In the genomic region with DNA sequence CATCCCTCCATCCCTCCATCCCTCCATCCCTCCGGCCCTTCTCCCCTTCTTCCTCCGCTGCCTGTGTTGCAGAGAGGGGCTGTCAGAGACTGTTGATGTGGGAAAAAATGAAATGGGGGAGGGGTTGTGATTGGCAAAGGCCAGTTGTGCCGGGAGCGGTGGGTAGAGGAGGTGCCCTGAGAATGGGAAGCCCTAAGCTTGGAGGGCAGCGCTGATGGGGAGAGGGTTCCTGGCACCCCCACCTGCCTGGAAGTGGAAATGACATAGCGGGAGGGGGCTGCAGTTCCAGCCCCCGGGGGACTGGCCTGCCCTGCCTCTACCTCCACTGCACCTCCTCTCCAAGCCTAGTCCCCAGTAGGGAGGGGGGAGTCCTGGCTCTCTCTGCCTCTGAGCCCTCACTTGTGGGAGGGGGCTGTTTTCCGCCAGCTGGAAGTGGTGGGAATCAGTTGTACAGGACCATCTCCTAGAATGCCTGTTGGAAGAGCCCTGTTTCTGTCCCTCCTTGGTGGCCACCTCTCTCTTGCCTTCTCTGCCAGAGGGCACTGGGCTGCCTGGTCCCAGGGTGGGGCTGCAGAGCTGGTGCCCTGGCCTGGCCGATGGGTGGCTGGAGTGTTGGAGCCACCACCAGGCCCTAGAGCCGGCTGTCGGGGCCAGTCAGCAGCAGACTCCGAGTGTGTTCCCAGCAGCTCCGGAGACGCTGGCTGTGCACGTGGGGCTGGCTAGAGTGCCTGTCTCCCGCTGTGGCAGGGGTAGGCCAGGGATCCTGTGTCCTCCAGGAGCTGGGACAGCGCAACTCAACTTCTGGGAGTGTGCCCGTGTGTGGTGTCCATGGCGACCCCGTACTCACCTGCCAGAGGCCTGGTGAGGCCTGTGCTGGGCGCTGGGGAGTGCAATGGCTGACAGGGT, we compare ENCODE assay signal across 15 cellular contexts. TPM values are rescaled to one million over a fixed set of nuclear protein-coding genes. Genes with fewer than 3 reads are reported as not detected.
A peak's percentile ranks its signal among the peaks of the same experiment; 100 is the strongest.
DNase-seq lines count a peak whose midpoint lies in the region; ATAC-seq and TF ChIP-seq lines count a peak whose summit lies in the region.
"Had no signal": no experiment of that assay in that cellular context is flagged by ENCODE, and none has a peak within 500 bp of the region (broad histone marks: within the 10 kb centered on the region; RNA-seq: fewer than 3 reads in every experiment).

No MANE protein-coding gene starts in this region.

- peaks cover 6% of the 10 kb centered on the region for H3K4me1 ChIP-seq in upper lobe of right lung

- H3K4me3 Mint-ChIP-seq in natural killer cell (peak overlapping the region; percentile 52), memory B cell (peak overlapping the region; percentile 15)
- no peak overlapping the region for H3K4me3 Mint-ChIP-seq in natural killer cell treated with Interleukin-12 subunit alpha and Interleukin-12 subunit beta and Interleukin-15 and Interleukin-18, amount 100 ng/mL, for 72 hours

- peaks cover 0 to 62% (median 16%) of the 10 kb centered on the region in 45 donors for H3K27me3 ChIP-seq in dorsolateral prefrontal cortex
- H3K27me3 ChIP-seq in upper lobe of right lung, result peaks cover 87% of the 10 kb centered on the region

- ATAC-seq in natural killer cell (no peak), memory B cell (ENCODE audit: low read depth) (no peak), upper lobe of right lung (no peak)
- ATAC-seq in natural killer cell treated with Interleukin-12 subunit alpha and Interleukin-12 subunit beta and Interleukin-15 and Interleukin-18, amount 100 ng/mL, for 72 hours, result no peak
- ATAC-seq: esophagus mucosa, Right ventricle myocardium inferior had no signal

- TF ChIP-seq CTCF in natural killer cell (IDR thresholded peaks at IDR 0.05), result no peak
- TF ChIP-seq CTCF in dorsolateral prefrontal cortex (IDR thresholded peaks at IDR 0.05 in 54 of 56, conservative IDR thresholded peaks at IDR 0.05 in 2 of 56; ENCODE audit: low read depth in 1 of 56, partially characterized antibody in 56 of 56), result no peak
- no peak for TF ChIP-seq CTCF in upper lobe of right lung (IDR thresholded peaks at IDR 0.05)

- H3K4me3 ChIP-seq in dorsolateral prefrontal cortex, result peak overlapping the region; percentile 25 to 79 (median 67)
- H3K4me3 ChIP-seq in upper lobe of right lung, result no peak overlapping the region

- H3K4me1 Mint-ChIP-seq in natural killer cell (peaks cover 5 to 6% of the 10 kb centered on the region in 2 donors), memory B cell (peaks cover 6% of the 10 kb centered on the region)
- H3K4me1 Mint-ChIP-seq in natural killer cell treated with Interleukin-12 subunit alpha and Interleukin-12 subunit beta and Interleukin-15 and Interleukin-18, amount 100 ng/mL, for 72 hours (ENCODE audit: low read depth in 2 of 2), result peaks cover 0 to 3% of the 10 kb centered on the region in 2 donors

- H3K9me3 ChIP-seq in upper lobe of right lung, result no peaks in the 10 kb centered on the region

- no peaks in the 10 kb centered on the region for H3K36me3 ChIP-seq in upper lobe of right lung

- DNase-seq in natural killer cell (no peak), dorsolateral prefrontal cortex (peak in 6 of 10 donors; percentile 25 to 61 (median 48)), memory B cell (ENCODE audit: low spot score in 2 of 2) (no peak), upper lobe of right lung (peak; percentile 50), HUDEP-2 (lab: John Stamatoyannopoulos, UW; ENCODE audit: unreplicated experiment in 76 of 76) (no peak), SIG-M5 treated with dmso at 0.1 percent for 504 hours (lab: John Stamatoyannopoulos, UW; ENCODE audit: unreplicated experiment) (no peak), DMS153 (lab: John Stamatoyannopoulos, UW) (no peak)
- no peak for DNase-seq in natural killer cell treated with Interleukin-12 subunit alpha and Interleukin-12 subunit beta and Interleukin-15 and Interleukin-18, amount 100 ng/mL, for 72 hours (ENCODE audit: low spot score)
- DNase-seq: activated naive CD4-positive, alpha-beta T cell treated with Interleukin-2 at 50 U/mL for 16 hours; central memory CD4-positive, alpha-beta T cell; NCI-H1417 treated with DMSO at 0.1 percent for 48 hours; NCI-H524 treated with DMSO at 0.1 percent for 48 hours; stimulated activated naive CD4-positive, alpha-beta T cell treated with Interleukin-2 at 50 U/mL for 16 hours had no signal

- H3K27me3 Mint-ChIP-seq in natural killer cell (ENCODE audit: low read depth in 2 of 2), result peaks cover 56 to 58% of the 10 kb centered on the region in 2 donors
- peaks cover 49 to 54% of the 10 kb centered on the region in 2 donors for H3K27me3 Mint-ChIP-seq in natural killer cell treated with Interleukin-12 subunit alpha and Interleukin-12 subunit beta and Interleukin-15 and Interleukin-18, amount 100 ng/mL, for 72 hours
- H3K27me3 Mint-ChIP-seq in memory B cell, result peaks cover 39% of the 10 kb centered on the region

- H3K9me3 Mint-ChIP-seq in natural killer cell (no peaks in the 10 kb centered on the region), memory B cell (no peaks in the 10 kb centered on the region)
- H3K9me3 Mint-ChIP-seq in natural killer cell treated with Interleukin-12 subunit alpha and Interleukin-12 subunit beta and Interleukin-15 and Interleukin-18, amount 100 ng/mL, for 72 hours, result no peaks in the 10 kb centered on the region

- intact Hi-C loops in natural killer cell (cut with micrococcal nuclease), result no loop called here
- intact Hi-C loops in dorsolateral prefrontal cortex (cut with DNase I), result no loop called here
- intact Hi-C loops in upper lobe of right lung (cut with DNase I), result no loop called here

- no peak overlapping the region for H3K27ac Mint-ChIP-seq in natural killer cell
- no peak overlapping the region for H3K27ac Mint-ChIP-seq in natural killer cell treated with Interleukin-12 subunit alpha and Interleukin-12 subunit beta and Interleukin-15 and Interleukin-18, amount 100 ng/mL, for 72 hours
- H3K27ac Mint-ChIP-seq in memory B cell, result no peak overlapping the region

- H3K36me3 Mint-ChIP-seq in natural killer cell, result no peaks in the 10 kb centered on the region
- H3K36me3 Mint-ChIP-seq in natural killer cell treated with Interleukin-12 subunit alpha and Interleukin-12 subunit beta and Interleukin-15 and Interleukin-18, amount 100 ng/mL, for 72 hours, result no peaks in the 10 kb centered on the region
- no peaks in the 10 kb centered on the region for H3K36me3 Mint-ChIP-seq in memory B cell

- H3K27ac ChIP-seq in dorsolateral prefrontal cortex (peak overlapping the region in 40 of 59 donors; percentile 24 to 91 (median 74)), upper lobe of right lung (no peak overlapping the region)

RNA-seq across cellular contexts. Expression of a gene that starts 1.5 kb away (rescaled TPM):
- total RNA-seq in natural killer cell (10 to 100 TPM; 47.9 to 51.6 (median 51.2) TPM), dorsolateral prefrontal cortex (100 to 1,000 TPM in 90 of 120 experiments, 10 to 100 TPM in 30; 47.2 to 148 (median 113) TPM), upper lobe of right lung (61.2 TPM)
- total RNA-seq in natural killer cell treated with Interleukin-12 subunit alpha and Interleukin-12 subunit beta and Interleukin-15 and Interleukin-18, amount 100 ng/mL, for 72 hours, result 10 to 100 TPM; 43.3 to 70.7 TPM

Comparison
In these comparisons a context has a peak if more than half of its experiments do, and no peak if none do; other contexts are left out.
1. DNase-seq: peak in dorsolateral prefrontal cortex (6 of 10) and upper lobe of right lung (single experiment); none in natural killer cell (single experiment), natural killer cell treated with Interleukin-12 subunit alpha and Interleukin-12 subunit beta and Interleukin-15 and Interleukin-18, amount 100 ng/mL, for 72 hours (single experiment), memory B cell (0 of 2), HUDEP-2 (0 of 76), SIG-M5 treated with dmso at 0.1 percent for 504 hours (single experiment) and DMS153 (single experiment).